In genomic region chr1:154973344-154974085, GRCh38 we compare ENCODE assay signal across 1 cellular context.
A peak's percentile ranks its signal among the peaks of the same experiment; 100 is the strongest.
TF ChIP-seq lines count a peak whose summit lies in the region.

No MANE protein-coding gene starts in this region.

TF ChIP-seq in K562, 482 proteins besides CTCF, POLR2A, EP300 and RAD21 (continued from another document and continues in another):
- TF ChIP-seq, protein P1, sequence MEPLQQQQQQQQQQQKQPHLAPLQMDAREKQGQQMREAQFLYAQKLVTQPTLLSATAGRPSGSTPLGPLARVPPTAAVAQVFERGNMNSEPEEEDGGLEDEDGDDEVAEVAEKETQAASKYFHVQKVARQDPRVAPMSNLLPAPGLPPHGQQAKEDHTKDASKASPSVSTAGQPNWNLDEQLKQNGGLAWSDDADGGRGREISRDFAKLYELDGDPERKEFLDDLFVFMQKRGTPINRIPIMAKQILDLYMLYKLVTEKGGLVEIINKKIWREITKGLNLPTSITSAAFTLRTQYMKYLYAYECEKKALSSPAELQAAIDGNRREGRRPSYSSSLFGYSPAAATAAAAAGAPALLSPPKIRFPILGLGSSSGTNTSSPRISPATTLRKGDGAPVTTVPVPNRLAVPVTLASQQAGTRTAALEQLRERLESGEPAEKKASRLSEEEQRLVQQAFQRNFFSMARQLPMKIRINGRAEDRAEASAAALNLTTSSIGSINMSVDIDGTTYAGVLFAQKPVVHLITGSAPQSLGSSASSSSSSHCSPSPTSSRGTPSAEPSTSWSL (CRISPR knock-in tag; IDR thresholded peaks at IDR 0.05; ENCODE audit: borderline replicate concordance), result no peak
- no peak for TF ChIP-seq ZNF212 (CRISPR knock-in tag; IDR thresholded peaks at IDR 0.05)
- TF ChIP-seq SMARCA5 (IDR thresholded peaks at IDR 0.05), result no peak
- TF ChIP-seq TCF7L2 (IDR thresholded peaks at IDR 0.05; ENCODE audit: low read depth, low read length), result no peak
- TF ChIP-seq ELF2 (CRISPR knock-in tag; IDR thresholded peaks at IDR 0.05), result no peak
- no peak for TF ChIP-seq EP400 (IDR thresholded peaks at IDR 0.05)
- TF ChIP-seq CCAR2 (IDR thresholded peaks at IDR 0.05; ENCODE audit: low read depth, low read length), result no peak
- TF ChIP-seq KAT8 (IDR thresholded peaks at IDR 0.05; ENCODE audit: low read depth), result no peak
- TF ChIP-seq, protein P2, sequence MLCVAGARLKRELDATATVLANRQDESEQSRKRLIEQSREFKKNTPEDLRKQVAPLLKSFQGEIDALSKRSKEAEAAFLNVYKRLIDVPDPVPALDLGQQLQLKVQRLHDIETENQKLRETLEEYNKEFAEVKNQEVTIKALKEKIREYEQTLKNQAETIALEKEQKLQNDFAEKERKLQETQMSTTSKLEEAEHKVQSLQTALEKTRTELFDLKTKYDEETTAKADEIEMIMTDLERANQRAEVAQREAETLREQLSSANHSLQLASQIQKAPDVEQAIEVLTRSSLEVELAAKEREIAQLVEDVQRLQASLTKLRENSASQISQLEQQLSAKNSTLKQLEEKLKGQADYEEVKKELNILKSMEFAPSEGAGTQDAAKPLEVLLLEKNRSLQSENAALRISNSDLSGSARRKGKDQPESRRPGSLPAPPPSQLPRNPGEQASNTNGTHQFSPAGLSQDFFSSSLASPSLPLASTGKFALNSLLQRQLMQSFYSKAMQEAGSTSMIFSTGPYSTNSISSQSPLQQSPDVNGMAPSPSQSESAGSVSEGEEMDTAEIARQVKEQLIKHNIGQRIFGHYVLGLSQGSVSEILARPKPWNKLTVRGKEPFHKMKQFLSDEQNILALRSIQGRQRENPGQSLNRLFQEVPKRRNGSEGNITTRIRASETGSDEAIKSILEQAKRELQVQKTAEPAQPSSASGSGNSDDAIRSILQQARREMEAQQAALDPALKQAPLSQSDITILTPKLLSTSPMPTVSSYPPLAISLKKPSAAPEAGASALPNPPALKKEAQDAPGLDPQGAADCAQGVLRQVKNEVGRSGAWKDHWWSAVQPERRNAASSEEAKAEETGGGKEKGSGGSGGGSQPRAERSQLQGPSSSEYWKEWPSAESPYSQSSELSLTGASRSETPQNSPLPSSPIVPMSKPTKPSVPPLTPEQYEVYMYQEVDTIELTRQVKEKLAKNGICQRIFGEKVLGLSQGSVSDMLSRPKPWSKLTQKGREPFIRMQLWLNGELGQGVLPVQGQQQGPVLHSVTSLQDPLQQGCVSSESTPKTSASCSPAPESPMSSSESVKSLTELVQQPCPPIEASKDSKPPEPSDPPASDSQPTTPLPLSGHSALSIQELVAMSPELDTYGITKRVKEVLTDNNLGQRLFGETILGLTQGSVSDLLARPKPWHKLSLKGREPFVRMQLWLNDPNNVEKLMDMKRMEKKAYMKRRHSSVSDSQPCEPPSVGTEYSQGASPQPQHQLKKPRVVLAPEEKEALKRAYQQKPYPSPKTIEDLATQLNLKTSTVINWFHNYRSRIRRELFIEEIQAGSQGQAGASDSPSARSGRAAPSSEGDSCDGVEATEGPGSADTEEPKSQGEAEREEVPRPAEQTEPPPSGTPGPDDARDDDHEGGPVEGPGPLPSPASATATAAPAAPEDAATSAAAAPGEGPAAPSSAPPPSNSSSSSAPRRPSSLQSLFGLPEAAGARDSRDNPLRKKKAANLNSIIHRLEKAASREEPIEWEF (CRISPR knock-in tag; IDR thresholded peaks at IDR 0.05), result no peak
- TF ChIP-seq MCM5 (IDR thresholded peaks at IDR 0.05; ENCODE audit: low read depth), result no peak
- TF ChIP-seq, protein P3, sequence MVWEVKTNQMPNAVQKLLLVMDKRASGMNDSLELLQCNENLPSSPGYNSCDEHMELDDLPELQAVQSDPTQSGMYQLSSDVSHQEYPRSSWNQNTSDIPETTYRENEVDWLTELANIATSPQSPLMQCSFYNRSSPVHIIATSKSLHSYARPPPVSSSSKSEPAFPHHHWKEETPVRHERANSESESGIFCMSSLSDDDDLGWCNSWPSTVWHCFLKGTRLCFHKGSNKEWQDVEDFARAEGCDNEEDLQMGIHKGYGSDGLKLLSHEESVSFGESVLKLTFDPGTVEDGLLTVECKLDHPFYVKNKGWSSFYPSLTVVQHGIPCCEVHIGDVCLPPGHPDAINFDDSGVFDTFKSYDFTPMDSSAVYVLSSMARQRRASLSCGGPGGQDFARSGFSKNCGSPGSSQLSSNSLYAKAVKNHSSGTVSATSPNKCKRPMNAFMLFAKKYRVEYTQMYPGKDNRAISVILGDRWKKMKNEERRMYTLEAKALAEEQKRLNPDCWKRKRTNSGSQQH (CRISPR knock-in tag; IDR thresholded peaks at IDR 0.05), result no peak
- TF ChIP-seq, protein P4, sequence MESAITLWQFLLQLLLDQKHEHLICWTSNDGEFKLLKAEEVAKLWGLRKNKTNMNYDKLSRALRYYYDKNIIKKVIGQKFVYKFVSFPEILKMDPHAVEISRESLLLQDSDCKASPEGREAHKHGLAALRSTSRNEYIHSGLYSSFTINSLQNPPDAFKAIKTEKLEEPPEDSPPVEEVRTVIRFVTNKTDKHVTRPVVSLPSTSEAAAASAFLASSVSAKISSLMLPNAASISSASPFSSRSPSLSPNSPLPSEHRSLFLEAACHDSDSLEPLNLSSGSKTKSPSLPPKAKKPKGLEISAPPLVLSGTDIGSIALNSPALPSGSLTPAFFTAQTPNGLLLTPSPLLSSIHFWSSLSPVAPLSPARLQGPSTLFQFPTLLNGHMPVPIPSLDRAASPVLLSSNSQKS (CRISPR knock-in tag; IDR thresholded peaks at IDR 0.05), result no peak
- no peak for TF ChIP-seq ZKSCAN1 (IDR thresholded peaks at IDR 0.05; ENCODE audit: low read depth, low read length)
- TF ChIP-seq, protein P5, sequence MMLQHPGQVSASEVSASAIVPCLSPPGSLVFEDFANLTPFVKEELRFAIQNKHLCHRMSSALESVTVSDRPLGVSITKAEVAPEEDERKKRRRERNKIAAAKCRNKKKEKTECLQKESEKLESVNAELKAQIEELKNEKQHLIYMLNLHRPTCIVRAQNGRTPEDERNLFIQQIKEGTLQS (IDR thresholded peaks at IDR 0.05), result no peak
- TF ChIP-seq, protein P5 (CRISPR knock-in tag; conservative IDR thresholded peaks at IDR 0.05), result no peak
- TF ChIP-seq TOE1 (IDR thresholded peaks at IDR 0.05; ENCODE audit: borderline replicate concordance), result peak; percentile 45; the same call in 1 of the 2 replicates
- no peak for TF ChIP-seq TOE1 (CRISPR knock-in tag; IDR thresholded peaks at IDR 0.05; ENCODE audit: borderline replicate concordance, low read depth)
- TF ChIP-seq NCOA4 (IDR thresholded peaks at IDR 0.05; ENCODE audit: partially characterized antibody), result no peak
- no peak for TF ChIP-seq ZNF232 (CRISPR knock-in tag; IDR thresholded peaks at IDR 0.05)
- TF ChIP-seq ZNF77 (CRISPR knock-in tag; IDR thresholded peaks at IDR 0.05), result no peak
- TF ChIP-seq POLR2AphosphoS2 (IDR thresholded peaks at IDR 0.05; ENCODE audit: low read length), result peak; percentile 44
- TF ChIP-seq, protein P6, sequence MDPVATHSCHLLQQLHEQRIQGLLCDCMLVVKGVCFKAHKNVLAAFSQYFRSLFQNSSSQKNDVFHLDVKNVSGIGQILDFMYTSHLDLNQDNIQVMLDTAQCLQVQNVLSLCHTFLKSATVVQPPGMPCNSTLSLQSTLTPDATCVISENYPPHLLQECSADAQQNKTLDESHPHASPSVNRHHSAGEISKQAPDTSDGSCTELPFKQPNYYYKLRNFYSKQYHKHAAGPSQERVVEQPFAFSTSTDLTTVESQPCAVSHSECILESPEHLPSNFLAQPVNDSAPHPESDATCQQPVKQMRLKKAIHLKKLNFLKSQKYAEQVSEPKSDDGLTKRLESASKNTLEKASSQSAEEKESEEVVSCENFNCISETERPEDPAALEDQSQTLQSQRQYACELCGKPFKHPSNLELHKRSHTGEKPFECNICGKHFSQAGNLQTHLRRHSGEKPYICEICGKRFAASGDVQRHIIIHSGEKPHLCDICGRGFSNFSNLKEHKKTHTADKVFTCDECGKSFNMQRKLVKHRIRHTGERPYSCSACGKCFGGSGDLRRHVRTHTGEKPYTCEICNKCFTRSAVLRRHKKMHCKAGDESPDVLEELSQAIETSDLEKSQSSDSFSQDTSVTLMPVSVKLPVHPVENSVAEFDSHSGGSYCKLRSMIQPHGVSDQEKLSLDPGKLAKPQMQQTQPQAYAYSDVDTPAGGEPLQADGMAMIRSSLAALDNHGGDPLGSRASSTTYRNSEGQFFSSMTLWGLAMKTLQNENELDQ (CRISPR knock-in tag; IDR thresholded peaks at IDR 0.05; ENCODE audit: borderline replicate concordance), result no peak
- TF ChIP-seq KLF10 (CRISPR knock-in tag; IDR thresholded peaks at IDR 0.05), result no peak
- TF ChIP-seq TEAD1 (CRISPR knock-in tag; IDR thresholded peaks at IDR 0.05), result peak; percentile 3 to 37; a peak in 1 of 4 replicates
- TF ChIP-seq, protein P7, sequence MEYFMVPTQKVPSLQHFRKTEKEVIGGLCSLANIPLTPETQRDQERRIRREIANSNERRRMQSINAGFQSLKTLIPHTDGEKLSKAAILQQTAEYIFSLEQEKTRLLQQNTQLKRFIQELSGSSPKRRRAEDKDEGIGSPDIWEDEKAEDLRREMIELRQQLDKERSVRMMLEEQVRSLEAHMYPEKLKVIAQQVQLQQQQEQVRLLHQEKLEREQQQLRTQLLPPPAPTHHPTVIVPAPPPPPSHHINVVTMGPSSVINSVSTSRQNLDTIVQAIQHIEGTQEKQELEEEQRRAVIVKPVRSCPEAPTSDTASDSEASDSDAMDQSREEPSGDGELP (CRISPR knock-in tag; IDR thresholded peaks at IDR 0.05; ENCODE audit: borderline replicate concordance), result peak; percentile 97
- TF ChIP-seq ZNF57 (CRISPR knock-in tag; IDR thresholded peaks at IDR 0.05), result no peak
- TF ChIP-seq, protein P8, sequence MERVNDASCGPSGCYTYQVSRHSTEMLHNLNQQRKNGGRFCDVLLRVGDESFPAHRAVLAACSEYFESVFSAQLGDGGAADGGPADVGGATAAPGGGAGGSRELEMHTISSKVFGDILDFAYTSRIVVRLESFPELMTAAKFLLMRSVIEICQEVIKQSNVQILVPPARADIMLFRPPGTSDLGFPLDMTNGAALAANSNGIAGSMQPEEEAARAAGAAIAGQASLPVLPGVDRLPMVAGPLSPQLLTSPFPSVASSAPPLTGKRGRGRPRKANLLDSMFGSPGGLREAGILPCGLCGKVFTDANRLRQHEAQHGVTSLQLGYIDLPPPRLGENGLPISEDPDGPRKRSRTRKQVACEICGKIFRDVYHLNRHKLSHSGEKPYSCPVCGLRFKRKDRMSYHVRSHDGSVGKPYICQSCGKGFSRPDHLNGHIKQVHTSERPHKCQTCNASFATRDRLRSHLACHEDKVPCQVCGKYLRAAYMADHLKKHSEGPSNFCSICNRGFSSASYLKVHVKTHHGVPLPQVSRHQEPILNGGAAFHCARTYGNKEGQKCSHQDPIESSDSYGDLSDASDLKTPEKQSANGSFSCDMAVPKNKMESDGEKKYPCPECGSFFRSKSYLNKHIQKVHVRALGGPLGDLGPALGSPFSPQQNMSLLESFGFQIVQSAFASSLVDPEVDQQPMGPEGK (CRISPR knock-in tag; IDR thresholded peaks at IDR 0.05; ENCODE audit: borderline replicate concordance), result no peak
- no peak for TF ChIP-seq HSF4 (CRISPR knock-in tag; IDR thresholded peaks at IDR 0.05; ENCODE audit: borderline replicate concordance)
- no peak for TF ChIP-seq KHSRP (IDR thresholded peaks at IDR 0.05)
- TF ChIP-seq STAT5B (CRISPR knock-in tag; IDR thresholded peaks at IDR 0.05), result no peak
- TF ChIP-seq ESRRA (IDR thresholded peaks at IDR 0.05; ENCODE audit: borderline replicate concordance, low read depth), result no peak
- no peak for TF ChIP-seq E2F5 (CRISPR knock-in tag; IDR thresholded peaks at IDR 0.05)
- TF ChIP-seq PURB (CRISPR knock-in tag; IDR thresholded peaks at IDR 0.05; ENCODE audit: low read depth), result no peak
- TF ChIP-seq ZNF253 (CRISPR knock-in tag; conservative IDR thresholded peaks at IDR 0.05), result no peak
- no peak for TF ChIP-seq FOXA3 (CRISPR knock-in tag; conservative IDR thresholded peaks at IDR 0.05 in 1 of 2, IDR thresholded peaks at IDR 0.05 in 1 of 2)
